1 cellular context compared by ENCODE assay signal in genomic region chr18:2982452-2983172, GRCh38.
TF ChIP-seq lines count a peak whose summit lies in the region.

No MANE protein-coding gene starts in this region.

TF ChIP-seq in WTC11, 78 proteins besides CTCF, POLR2A, EP300 and RAD21 (continued from another document):
- TF ChIP-seq AR (CRISPR knock-in tag; IDR thresholded peaks at IDR 0.05) (no peak), FOXK1 (CRISPR knock-in tag; IDR thresholded peaks at IDR 0.05) (no peak), USF2 (CRISPR knock-in tag; IDR thresholded peaks at IDR 0.05) (no peak), IRF2 (CRISPR knock-in tag; IDR thresholded peaks at IDR 0.05; ENCODE audit: borderline replicate concordance, low read depth) (no peak)
